Comparison of ENCODE assay signal across 22 cellular contexts in the genomic region with DNA sequence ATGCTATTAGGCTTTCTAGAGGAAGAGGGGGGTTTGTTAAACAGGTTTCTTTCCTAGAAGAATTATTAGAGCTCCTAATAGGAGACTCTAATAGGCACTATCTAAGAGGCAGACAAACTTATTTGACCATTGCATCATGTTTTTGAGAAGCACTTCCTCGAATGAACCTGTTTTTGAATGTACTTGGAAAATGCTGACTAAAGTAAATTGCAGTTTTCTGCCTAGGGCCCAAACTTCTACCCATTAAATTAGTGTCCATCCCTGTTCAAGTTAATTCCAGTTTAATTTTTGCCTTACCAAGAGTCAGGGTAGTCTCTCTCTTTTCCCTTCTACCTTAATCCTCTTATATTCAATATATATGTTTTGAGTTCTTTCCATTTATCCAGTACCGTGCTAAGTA.
"Had no signal": no experiment of that assay in that cellular context is flagged by ENCODE, and none has a peak within 500 bp of the region (broad histone marks: within the 10 kb centered on the region; RNA-seq: fewer than 3 reads in every experiment).

No MANE protein-coding gene starts in this region.

- H3K27me3 ChIP-seq: ovary, right atrium auricular region, stomach, testis, thyroid gland, transverse colon, upper lobe of left lung, vagina had no signal

- H3K9me3 ChIP-seq: ovary, right atrium auricular region, stomach, testis, thyroid gland, transverse colon, upper lobe of left lung, vagina had no signal

- DNase-seq: islet precursor cell; left ventricle myocardium inferior; mesendoderm; naive B cell; ovary; stimulated activated CD4-positive, alpha-beta T cell treated with anti-CD3 and anti-CD28 coated beads, Interleukin-12 subunit alpha, Interleukin-12 subunit beta, amount 100 ng/mL, for 4 hours; stimulated activated CD4-positive, alpha-beta T cell treated with anti-CD3 and anti-CD28 coated beads, Interleukin-15, amount 100 ng/mL, for 24 hours; stimulated activated CD4-positive, alpha-beta T cell treated with anti-CD3 and anti-CD28 coated beads, Interleukin-2, amount 100 ng/mL, for 24 hours; stimulated activated CD4-positive, alpha-beta T cell treated with anti-CD3 and anti-CD28 coated beads, Interleukin-4, amount 100 ng/mL, for 1 hour; stimulated activated naive B cell treated with anti-CD40 and anti-IgM and Interleukin-4, amounts not matched to agents 10 μg/mL and 1 μg/mL and 100 μg/mL, for 72 hours; stimulated activated naive CD8-positive, alpha-beta T cell treated with anti-CD3 and anti-CD28 coated beads, Interleukin-15, Interleukin-2, amounts not matched to agents 100 U/mL and 50 U/mL, for 24 hours; stomach; testis; thyroid gland; transverse colon; upper lobe of left lung had no signal

- H3K36me3 ChIP-seq: left ventricle myocardium inferior, ovary, right atrium auricular region, stomach, thyroid gland, transverse colon, upper lobe of left lung, vagina had no signal

- H3K4me1 ChIP-seq: right atrium auricular region, stomach, testis, transverse colon, upper lobe of left lung, vagina had no signal

- H3K27ac ChIP-seq: left ventricle myocardium inferior, ovary, right atrium auricular region, skin epidermis, stomach, testis, thyroid gland, transverse colon, upper lobe of left lung, vagina had no signal

- ATAC-seq: natural killer cell treated with Interleukin-12 subunit alpha and Interleukin-12 subunit beta and Interleukin-15 and Interleukin-18, amount 100 ng/mL, for 72 hours; sciatic nerve; stimulated activated naive B cell treated with anti-CD40 and anti-IgM and Interleukin-4, amounts not matched to agents 10 μg/mL and 1 μg/mL and 100 μg/mL, for 72 hours; stimulated activated naive CD8-positive, alpha-beta T cell treated with anti-CD3 and anti-CD28 coated beads, Interleukin-15, Interleukin-2, amounts not matched to agents 100 U/mL and 50 U/mL, for 24 hours had no signal

- H3K4me3 ChIP-seq: left ventricle myocardium inferior, lung, ovary, right atrium auricular region, skin epidermis, stomach, testis, thyroid gland, transverse colon, upper lobe of left lung, vagina had no signal
